ENCODE assay signal across 20 cellular contexts in the genomic region with DNA sequence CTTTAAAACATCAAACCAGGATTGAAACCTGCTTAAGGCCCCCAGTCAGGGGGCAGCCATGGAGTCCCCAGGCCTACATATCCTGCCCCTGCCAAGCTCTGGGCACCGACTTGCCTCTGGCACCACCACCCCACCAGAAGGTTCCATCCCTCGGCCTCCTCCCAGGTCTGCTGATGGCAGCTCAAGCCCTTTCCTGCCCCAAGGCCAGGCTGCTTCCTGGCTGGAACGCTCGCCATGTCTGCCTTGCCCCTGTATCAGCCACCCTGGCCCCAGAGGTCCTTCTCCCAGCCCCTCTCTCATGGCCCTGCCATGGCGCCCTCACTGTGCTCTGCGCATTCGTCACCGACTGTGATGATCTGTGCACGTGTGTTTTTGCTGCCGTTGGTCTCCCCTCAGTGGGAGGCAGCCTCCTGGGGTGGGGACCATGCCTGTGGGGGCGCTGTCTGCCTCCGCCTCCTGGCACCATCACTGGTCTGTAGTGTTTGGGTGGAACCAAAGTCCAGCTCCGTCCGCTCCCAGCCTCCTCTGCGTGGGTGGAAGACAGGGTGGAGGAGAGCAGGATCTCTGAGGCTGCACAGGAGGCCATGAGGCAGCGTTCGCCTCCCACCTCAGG. TPM values are rescaled to one million over a fixed set of nuclear protein-coding genes. Genes with fewer than 3 reads are reported as not detected.
DNase-seq lines count a peak whose midpoint lies in the region; ATAC-seq and TF ChIP-seq lines count a peak whose summit lies in the region.
"Had no signal": no experiment of that assay in that cellular context is flagged by ENCODE, and none has a peak within 500 bp of the region (broad histone marks: within the 10 kb centered on the region; RNA-seq: fewer than 3 reads in every experiment).

No MANE protein-coding gene starts in this region.

- peaks cover 0 to 51% (median 45%) of the 10 kb centered on the region in 7 donors for H3K27me3 ChIP-seq in heart right ventricle
- H3K27me3 ChIP-seq in CD4-positive, alpha-beta T cell (ENCODE audit: control insufficient read depth, insufficient read depth, low read length): peaks cover 18% of the 10 kb centered on the region
- H3K27me3 ChIP-seq in CD4-positive, alpha-beta memory T cell (ENCODE audit: insufficient read depth, low read length): peaks cover 18% of the 10 kb centered on the region

- H3K27ac Mint-ChIP-seq in CD4-positive, alpha-beta T cell: no peak overlapping the region
- H3K27ac Mint-ChIP-seq in natural killer cell: no peak overlapping the region
- H3K27ac Mint-ChIP-seq in CD4-positive, alpha-beta memory T cell: no peak overlapping the region
- H3K27ac Mint-ChIP-seq: B cell; CD8-positive, alpha-beta T cell had no signal

- H3K4me1 ChIP-seq in heart right ventricle: peaks cover 15 to 54% (median 46%) of the 10 kb centered on the region in 9 donors
- peaks cover 15% of the 10 kb centered on the region for H3K4me1 ChIP-seq in CD4-positive, alpha-beta memory T cell (ENCODE audit: insufficient read depth, low read length)

- peak overlapping the region; percentile 8 for H3K4me3 Mint-ChIP-seq in CD4-positive, alpha-beta T cell
- peak overlapping the region; percentile 17 for H3K4me3 Mint-ChIP-seq in natural killer cell
- H3K4me3 Mint-ChIP-seq in CD4-positive, alpha-beta memory T cell: peak overlapping the region in 1 of 8 donors; percentile 22
- H3K4me3 Mint-ChIP-seq: CD8-positive, alpha-beta T cell had no signal

- no peak for ATAC-seq in left cardiac atrium
- no peak for ATAC-seq in heart right ventricle
- no peak for ATAC-seq in CD4-positive, alpha-beta T cell (ENCODE audit: poor library complexity)
- ATAC-seq in natural killer cell: no peak
- ATAC-seq: A549; CD8-positive, alpha-beta T cell; GM12878; K562 had no signal

- POLR2A ChIA-PET in CD4-positive, alpha-beta T cell (lab: Charles Lee): no interaction called here
- POLR2A ChIA-PET in CD4-positive, alpha-beta memory T cell (lab: Charles Lee; ENCODE audit: partially characterized antibody): no interaction called here

- H3K36me3 Mint-ChIP-seq in CD4-positive, alpha-beta T cell (ENCODE audit: low read depth): no peaks in the 10 kb centered on the region
- H3K36me3 Mint-ChIP-seq in natural killer cell: no peaks in the 10 kb centered on the region
- H3K36me3 Mint-ChIP-seq in CD4-positive, alpha-beta memory T cell: no peaks in the 10 kb centered on the region
- H3K36me3 Mint-ChIP-seq: CD8-positive, alpha-beta T cell had no signal

- H3K36me3 ChIP-seq in heart right ventricle: peaks cover 0 to under 1% (median 0%) of the 10 kb centered on the region in 9 donors
- H3K36me3 ChIP-seq in CD4-positive, alpha-beta memory T cell (ENCODE audit: insufficient read depth, low read length): no peaks in the 10 kb centered on the region

- peaks cover 6% of the 10 kb centered on the region for H3K4me1 Mint-ChIP-seq in CD4-positive, alpha-beta T cell (ENCODE audit: low read depth)
- peaks cover 0 to 12% of the 10 kb centered on the region in 2 donors for H3K4me1 Mint-ChIP-seq in natural killer cell
- H3K4me1 Mint-ChIP-seq in CD4-positive, alpha-beta memory T cell: peaks cover 1 to 10% (median 5%) of the 10 kb centered on the region in 4 donors

- CTCF ChIA-PET in CD4-positive, alpha-beta T cell (lab: Charles Lee): no interaction called here
- CTCF ChIA-PET in CD4-positive, alpha-beta memory T cell (lab: Charles Lee; ENCODE audit: partially characterized antibody): no interaction called here

- H3K9me3 ChIP-seq in heart right ventricle: no peaks in the 10 kb centered on the region
- H3K9me3 ChIP-seq in CD4-positive, alpha-beta T cell (ENCODE audit: control insufficient read depth, low read length): no peaks in the 10 kb centered on the region
- no peaks in the 10 kb centered on the region for H3K9me3 ChIP-seq in CD4-positive, alpha-beta memory T cell (ENCODE audit: control insufficient read depth in 1 of 2, low read length in 2 of 2)
- H3K9me3 ChIP-seq: A549 had no signal

- no peak overlapping the region for H3K4me3 ChIP-seq in heart right ventricle
- H3K4me3 ChIP-seq in CD4-positive, alpha-beta memory T cell (ENCODE audit: low read length in 2 of 2): no peak overlapping the region
- H3K4me3 ChIP-seq: A549, GM12878, K562 had no signal

- intact Hi-C loops in left cardiac atrium (cut with DNase I): no loop called here
- intact Hi-C loops in heart right ventricle (cut with DNase I): no loop called here
- intact Hi-C loops in CD4-positive, alpha-beta T cell (cut with DNase I, micrococcal nuclease): loop anchor here in 1 of 2 experiments (5.0 kb wide), 1 partner anchor 117 kb away; the partner anchor contains the start of gene STK32C
- intact Hi-C loops in natural killer cell (cut with micrococcal nuclease): no loop called here
- intact Hi-C loops in CD4-positive, alpha-beta memory T cell (cut with micrococcal nuclease): loop anchor here (10.0 kb wide), 1 partner anchor 145 kb away; the partner anchor contains the start of gene LRRC27

- H3K27ac ChIP-seq in heart right ventricle: no peak overlapping the region
- no peak overlapping the region for H3K27ac ChIP-seq in CD4-positive, alpha-beta T cell (ENCODE audit: low read depth, low read length)
- H3K27ac ChIP-seq in temporal lobe (ENCODE audit: low read depth, low read length): peak overlapping the region; percentile 4
- H3K27ac ChIP-seq in CD4-positive, alpha-beta memory T cell (ENCODE audit: low read depth, low read length): no peak overlapping the region
- H3K27ac ChIP-seq: A549 had no signal

- WGBS in heart right ventricle, 2 donors: 86 to 90% methylated on average over 17 of the region's 17 CpGs

- no peaks in the 10 kb centered on the region for H3K9me3 Mint-ChIP-seq in CD4-positive, alpha-beta T cell
- H3K9me3 Mint-ChIP-seq in natural killer cell: no peaks in the 10 kb centered on the region
- H3K9me3 Mint-ChIP-seq in CD4-positive, alpha-beta memory T cell: peaks cover 0 to under 1% (median 0%) of the 10 kb centered on the region in 8 donors
- H3K9me3 Mint-ChIP-seq: CD8-positive, alpha-beta T cell had no signal

- H3K27me3 Mint-ChIP-seq in CD4-positive, alpha-beta T cell: peaks cover 34% of the 10 kb centered on the region
- peaks cover 28 to 29% of the 10 kb centered on the region in 2 donors for H3K27me3 Mint-ChIP-seq in natural killer cell (ENCODE audit: low read depth in 2 of 2)
- peaks cover 25 to 28% of the 10 kb centered on the region in 2 donors for H3K27me3 Mint-ChIP-seq in CD4-positive, alpha-beta memory T cell

- TF ChIP-seq CTCF in heart right ventricle (IDR thresholded peaks at IDR 0.05): no peak
- no peak for TF ChIP-seq CTCF in CD4-positive, alpha-beta T cell (IDR thresholded peaks at IDR 0.05)
- TF ChIP-seq CTCF in natural killer cell (IDR thresholded peaks at IDR 0.05): no peak

- peak; percentile 11 for DNase-seq in left cardiac atrium
- no peak for DNase-seq in heart right ventricle
- no peak for DNase-seq in CD4-positive, alpha-beta T cell
- DNase-seq in natural killer cell: no peak
- DNase-seq in amniotic stem cell (lab: John Stamatoyannopoulos, UW): no peak
- no peak for DNase-seq in CD4-positive, alpha-beta memory T cell
- DNase-seq: CD8-positive, alpha-beta T cell; DND-41; MM.1S; NCI-H1048; NCI-H1417 treated with DMSO at 0.1 percent for 48 hours; NCI-H187; NCI-H446; NCI-H526; OCI-M1 had no signal

RNA-seq across cellular contexts. Expression of gene DPYSL4, which starts 3.2 kb away (rescaled TPM):
- 1 to 10 TPM; 1.4 to 9.9 TPM for total RNA-seq in left cardiac atrium
- total RNA-seq in heart right ventricle: 10 to 100 TPM in 9 of 10 donors, 1 to 10 TPM in 1; 9.4 to 78.9 (median 32.6) TPM
- 10 to 100 TPM in 1 of 2 donors, 1 to 10 TPM in 1; 2.4 to 19.2 TPM for polyA plus RNA-seq in heart right ventricle
- total RNA-seq in CD4-positive, alpha-beta T cell: under 1 TPM; 0.64 to 0.96 TPM
- total RNA-seq in natural killer cell: 1 to 10 TPM in 2 of 3 donors, under 1 TPM in 1; 0.40 to 1.3 (median 1.0) TPM
- 39.3 TPM for total RNA-seq in temporal lobe
- 1 to 10 TPM in 1 of 2 experiments, under 1 TPM in 1; 0.58 to 1.8 TPM for total RNA-seq in CD4-positive, alpha-beta memory T cell
- polyA plus RNA-seq in CD4-positive, alpha-beta memory T cell: under 1 TPM; 0.21 to 0.24 TPM
- total RNA-seq: K562 had no signal
